In genomic region chr20:17969884-17970409, GRCh38 we compare ENCODE assay signal across 8 cellular contexts. TPM values are rescaled to one million over a fixed set of nuclear protein-coding genes. Genes with fewer than 3 reads are reported as not detected.
DNase-seq lines count a peak whose midpoint lies in the region; ATAC-seq and TF ChIP-seq lines count a peak whose summit lies in the region.

No MANE protein-coding gene starts in this region.

- TF ChIP-seq CTCF in coronary artery (IDR thresholded peaks at IDR 0.05) (no peak), lower lobe of right lung (IDR thresholded peaks at IDR 0.05) (no peak)

- H3K27me3 ChIP-seq in CD8-positive, alpha-beta memory T cell (ENCODE audit: insufficient read depth, low read length, poor library complexity, severe bottlenecking): no peaks in the 10 kb centered on the region
- no peaks in the 10 kb centered on the region for H3K27me3 ChIP-seq in lower lobe of right lung (ENCODE audit: low read depth)

- H3K27ac Mint-ChIP-seq in CD8-positive, alpha-beta memory T cell: peak overlapping the region; percentile 96 to 99 (median 98)

- H3K36me3 Mint-ChIP-seq in CD8-positive, alpha-beta memory T cell: peaks cover 0 to 36% (median 0%) of the 10 kb centered on the region in 3 donors

- no peaks in the 10 kb centered on the region for H3K36me3 ChIP-seq in CD8-positive, alpha-beta memory T cell (ENCODE audit: insufficient read depth, low read length)
- no peaks in the 10 kb centered on the region for H3K36me3 ChIP-seq in lower lobe of right lung

- peak overlapping the region; percentile 90 for H3K27ac ChIP-seq in CD8-positive, alpha-beta memory T cell (ENCODE audit: low read depth, low read length)
- H3K27ac ChIP-seq in coronary artery: peak overlapping the region; percentile 92 to 93
- H3K27ac ChIP-seq in lower lobe of right lung: peak overlapping the region; percentile 97
- H3K27ac ChIP-seq in temporal lobe (ENCODE audit: low read depth, low read length): peak overlapping the region; percentile 87

- intact Hi-C loops in lower lobe of right lung (cut with DNase I): no loop called here

- POLR2A ChIA-PET in CD8-positive, alpha-beta memory T cell (lab: Charles Lee): interaction anchor here (2.7 kb wide), 1 partner anchor 288 kb away, joined by 17 read pairs; the partner anchor contains the start of gene RRBP1

- CTCF ChIA-PET in CD8-positive, alpha-beta memory T cell (lab: Charles Lee): interaction anchor here (1.5 to 2.3 kb wide), 2 partner anchors 26 to 288 kb away, joined by 6 to 7 read pairs; partner anchors contain the start of gene RRBP1

- H3K4me3 Mint-ChIP-seq in CD8-positive, alpha-beta memory T cell: peak overlapping the region; percentile 92 to 98 (median 96)

- DNase-seq in CD8-positive, alpha-beta memory T cell: peak; percentile 13 to 55 (median 21)
- DNase-seq in H4 (ENCODE audit: low spot score): peak; percentile 35
- DNase-seq in SKM-1 treated with dmso at 0.1 percent for 144 hours (lab: John Stamatoyannopoulos, UW; ENCODE audit: unreplicated experiment): peak; percentile 79
- no peak for DNase-seq in coronary artery (ENCODE audit: low spot score)
- DNase-seq in lower lobe of right lung: peak; percentile 60
- no peak for DNase-seq in NCI-H2171 treated with DMSO at 0.1 percent for 48 hours (lab: John Stamatoyannopoulos, UW)

- H3K27me3 Mint-ChIP-seq in CD8-positive, alpha-beta memory T cell: no peaks in the 10 kb centered on the region

- H3K9me3 ChIP-seq in CD8-positive, alpha-beta memory T cell (ENCODE audit: low read length): no peaks in the 10 kb centered on the region
- no peaks in the 10 kb centered on the region for H3K9me3 ChIP-seq in lower lobe of right lung

- H3K4me1 ChIP-seq in CD8-positive, alpha-beta memory T cell (ENCODE audit: insufficient read depth, low read length): peaks cover 50% of the 10 kb centered on the region
- peaks cover 62% of the 10 kb centered on the region for H3K4me1 ChIP-seq in lower lobe of right lung

- ATAC-seq in lower lobe of right lung (no peak), GM19467 (IDR thresholded peaks at IDR 0.05; ENCODE audit: unreplicated experiment) (no peak)

- no peaks in the 10 kb centered on the region for H3K9me3 Mint-ChIP-seq in CD8-positive, alpha-beta memory T cell

- H3K4me1 Mint-ChIP-seq in CD8-positive, alpha-beta memory T cell: peaks cover 59 to 81% (median 77%) of the 10 kb centered on the region in 3 donors

- H3K4me3 ChIP-seq in CD8-positive, alpha-beta memory T cell (ENCODE audit: low read length): peak overlapping the region; percentile 95
- H3K4me3 ChIP-seq in coronary artery: peak overlapping the region; percentile 84
- H3K4me3 ChIP-seq in lower lobe of right lung: peak overlapping the region; percentile 89

RNA-seq across cellular contexts. Expression of gene MGME1, which starts 1.1 kb away (rescaled TPM):
- 10 to 100 TPM; 29.2 to 31.8 TPM for total RNA-seq in CD8-positive, alpha-beta memory T cell
- 11.9 TPM for polyA plus RNA-seq in CD8-positive, alpha-beta memory T cell
- 9.5 and 12.0 TPM in 2 replicates for total RNA-seq in H4 (2014; rRNA removed; shearing (Covaris generic))
- total RNA-seq in lower lobe of right lung: 11.3 TPM
- 6.1 TPM for total RNA-seq in temporal lobe

RNA-seq across cellular contexts. Expression of gene SNX5, which starts 1.4 kb away (rescaled TPM):
- 100 to 1,000 TPM; 174 to 191 TPM for total RNA-seq in CD8-positive, alpha-beta memory T cell
- polyA plus RNA-seq in CD8-positive, alpha-beta memory T cell: 89.0 TPM
- 85.0 and 114 TPM in 2 replicates for total RNA-seq in H4 (2014; rRNA removed; shearing (Covaris generic))
- total RNA-seq in lower lobe of right lung (102 TPM), temporal lobe (56.1 TPM)

Comparison
In these comparisons a context has a peak if more than half of its experiments do, and no peak if none do; other contexts are left out.
1. DNase-seq: peak in CD8-positive, alpha-beta memory T cell (5 of 5), H4 (single experiment), SKM-1 treated with dmso at 0.1 percent for 144 hours (single experiment) and lower lobe of right lung (single experiment); none in coronary artery (single experiment) and NCI-H2171 treated with DMSO at 0.1 percent for 48 hours (single experiment).
2. Peak in every context shown above with its lines, with median percentiles within 50 percentile points of each other: H3K27ac ChIP-seq and H3K4me3 ChIP-seq.